ENCODE assay signal across 8 cellular contexts in the genomic region with DNA sequence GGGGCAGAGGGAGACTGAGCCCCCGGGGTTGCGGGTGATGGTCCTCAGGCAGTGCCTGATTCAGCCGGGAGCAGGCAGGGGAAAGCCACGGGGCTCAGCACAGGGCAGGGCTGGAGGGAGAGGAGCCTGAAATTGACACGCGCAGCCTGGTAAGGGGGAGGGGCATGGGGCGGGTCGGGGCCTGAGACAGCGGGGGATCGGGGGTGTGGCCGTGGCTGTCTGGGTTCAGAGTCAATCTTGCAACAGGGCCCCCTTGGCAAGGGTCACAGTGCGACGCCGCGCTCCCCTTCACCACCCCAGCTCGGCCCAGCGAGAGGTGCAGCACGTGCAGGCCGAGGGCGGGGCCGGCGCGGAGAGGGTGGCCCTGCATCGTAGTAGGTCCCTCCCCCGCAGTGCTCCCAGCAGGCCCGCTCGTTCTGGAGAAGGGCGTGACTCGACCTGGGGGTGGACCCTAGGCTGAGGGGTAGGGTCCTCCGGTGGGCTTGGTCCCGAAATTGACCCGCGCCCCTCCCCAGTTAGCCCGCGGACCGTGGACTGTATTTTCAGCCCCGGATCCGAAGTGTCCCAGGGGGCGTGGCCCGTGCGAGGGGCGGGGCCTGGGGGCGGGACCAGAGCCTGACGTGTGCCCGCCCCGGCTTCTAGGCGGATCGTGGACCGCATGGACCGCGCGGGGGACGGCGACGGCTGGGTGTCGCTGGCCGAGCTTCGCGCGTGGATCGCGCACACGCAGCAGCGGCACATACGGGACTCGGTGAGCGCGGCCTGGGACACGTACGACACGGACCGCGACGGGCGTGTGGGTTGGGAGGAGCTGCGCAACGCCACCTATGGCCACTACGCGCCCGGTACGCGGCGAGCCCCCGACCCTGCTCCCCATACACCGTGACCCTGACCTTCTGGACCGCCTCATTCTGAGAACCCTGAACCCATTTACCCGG. TPM values are rescaled to one million over a fixed set of nuclear protein-coding genes. Genes with fewer than 3 reads are reported as not detected.
A peak's percentile ranks its signal among the peaks of the same experiment; 100 is the strongest.
DNase-seq lines count a peak whose midpoint lies in the region; ATAC-seq and TF ChIP-seq lines count a peak whose summit lies in the region.

No MANE protein-coding gene starts in this region.

- H3K36me3 ChIP-seq in testis (ENCODE audit: low read depth, missing control alignments), result no peaks in the 10 kb centered on the region

- peak overlapping the region in 1 of 2 donors; percentile 5 for H3K27ac ChIP-seq in testis

- H3K4me3 Mint-ChIP-seq in activated T-helper 1 cell treated with anti-CD3 and anti-CD28 coated beads, Interleukin-12 subunit alpha, Interleukin-12 subunit beta, Interleukin-2, Interleukin-4 antibody, amounts not matched to agents 30 ng/mL and 10 ng/mL and 1 ng/mL, durations not matched to agents 14 hours and 24 hours and 36 hours, result peak overlapping the region; percentile 86

- H3K4me1 ChIP-seq in testis, result peaks cover 7% of the 10 kb centered on the region

- no peaks in the 10 kb centered on the region for H3K36me3 Mint-ChIP-seq in activated T-helper 1 cell treated with anti-CD3 and anti-CD28 coated beads, Interleukin-12 subunit alpha, Interleukin-12 subunit beta, Interleukin-2, Interleukin-4 antibody, amounts not matched to agents 30 ng/mL and 10 ng/mL and 1 ng/mL, durations not matched to agents 14 hours and 24 hours and 36 hours (ENCODE audit: low read depth)

- no peaks in the 10 kb centered on the region for H3K9me3 ChIP-seq in testis

- intact Hi-C loops in activated T-helper 1 cell treated with anti-CD3 and anti-CD28 coated beads, Interleukin-12 subunit alpha, Interleukin-12 subunit beta, Interleukin-2, Interleukin-4 antibody, amounts not matched to agents 30 ng/mL and 10 ng/mL and 1 ng/mL, durations not matched to agents 14 hours and 24 hours and 36 hours (cut with micrococcal nuclease), result loop anchor here (1.0 to 2.0 kb wide), 5 partner anchors 21 to 106 kb away; a partner anchor contains a TSS
- intact Hi-C loops in testis (cut with DNase I; ENCODE audit: low total_unique reads), result no loop called here

- H3K27me3 Mint-ChIP-seq in activated T-helper 1 cell treated with anti-CD3 and anti-CD28 coated beads, Interleukin-12 subunit alpha, Interleukin-12 subunit beta, Interleukin-2, Interleukin-4 antibody, amounts not matched to agents 30 ng/mL and 10 ng/mL and 1 ng/mL, durations not matched to agents 14 hours and 24 hours and 36 hours (ENCODE audit: insufficient read depth), result peaks cover 9% of the 10 kb centered on the region

- H3K9me3 Mint-ChIP-seq in activated T-helper 1 cell treated with anti-CD3 and anti-CD28 coated beads, Interleukin-12 subunit alpha, Interleukin-12 subunit beta, Interleukin-2, Interleukin-4 antibody, amounts not matched to agents 30 ng/mL and 10 ng/mL and 1 ng/mL, durations not matched to agents 14 hours and 24 hours and 36 hours, result no peaks in the 10 kb centered on the region

- peaks cover 21% of the 10 kb centered on the region for H3K4me1 Mint-ChIP-seq in activated T-helper 1 cell treated with anti-CD3 and anti-CD28 coated beads, Interleukin-12 subunit alpha, Interleukin-12 subunit beta, Interleukin-2, Interleukin-4 antibody, amounts not matched to agents 30 ng/mL and 10 ng/mL and 1 ng/mL, durations not matched to agents 14 hours and 24 hours and 36 hours (ENCODE audit: low read depth)

- H3K4me3 ChIP-seq in fibroblast of villous mesenchyme (ENCODE audit: low read depth, low read length) (peak overlapping the region; percentile 58), testis (peak overlapping the region; percentile 51 to 66)

- DNase-seq in NCI-H524 (lab: John Stamatoyannopoulos, UW) (peak; percentile 54 to 65), NCI-H524 treated with DMSO at 0.1 percent for 48 hours (lab: John Stamatoyannopoulos, UW) (no peak), OCI-M1 (lab: John Stamatoyannopoulos, UW) (peak; percentile 92), fibroblast of villous mesenchyme (ENCODE audit: low read depth) (peak; percentile 44), nucleus accumbens (lab: John Stamatoyannopoulos, UW) (peak in 42 of 56 donors; percentile 19 to 91 (median 58)), testis (peak; percentile 79)
- peak; percentile 79 for DNase-seq in activated T-helper 1 cell treated with anti-CD3 and anti-CD28 coated beads, Interleukin-12 subunit alpha, Interleukin-12 subunit beta, Interleukin-2, Interleukin-4 antibody, amounts not matched to agents 30 ng/mL and 10 ng/mL and 1 ng/mL, durations not matched to agents 14 hours and 24 hours and 36 hours (ENCODE audit: low spot score)

- TF ChIP-seq POLR2A in testis (IDR thresholded peaks at IDR 0.05), result no peak

- ATAC-seq in HG03135 (IDR thresholded peaks at IDR 0.05; ENCODE audit: unreplicated experiment), result peak; percentile 65

- peak overlapping the region; percentile 85 for H3K27ac Mint-ChIP-seq in activated T-helper 1 cell treated with anti-CD3 and anti-CD28 coated beads, Interleukin-12 subunit alpha, Interleukin-12 subunit beta, Interleukin-2, Interleukin-4 antibody, amounts not matched to agents 30 ng/mL and 10 ng/mL and 1 ng/mL, durations not matched to agents 14 hours and 24 hours and 36 hours

- no peaks in the 10 kb centered on the region for H3K27me3 ChIP-seq in testis

- peak; percentile 8 for TF ChIP-seq CTCF in fibroblast of villous mesenchyme (IDR thresholded peaks at IDR 0.05; ENCODE audit: insufficient read depth, low read depth, low read length)
- TF ChIP-seq CTCF in testis (IDR thresholded peaks at IDR 0.05), result peak in 1 of 3 experiments; percentile 18

- 4 to 6% methylated on average over 24 to 82 of the region's 87 CpGs for WGBS in testis, 2 donors

RNA-seq across cellular contexts. Expression of a gene that starts 6.0 kb away (rescaled TPM):
- total RNA-seq in activated T-helper 1 cell treated with anti-CD3 and anti-CD28 coated beads, Interleukin-12 subunit alpha, Interleukin-12 subunit beta, Interleukin-2, Interleukin-4 antibody, amounts not matched to agents 30 ng/mL and 10 ng/mL and 1 ng/mL, durations not matched to agents 14 hours and 24 hours and 36 hours, result 2.0 and 2.1 TPM in 2 replicates
- total RNA-seq in fibroblast of villous mesenchyme (115 and 162 TPM in 2 replicates), testis (10 to 100 TPM; 19.9 TPM)
- polyA plus RNA-seq in testis (ENCODE audit: insufficient read depth, low read depth, low replicate concordance), result 42.1 TPM

RNA-seq across cellular contexts. Expression of a gene that starts 21.4 kb away (rescaled TPM):
- 0.88 and 1.1 TPM in 2 replicates for total RNA-seq in activated T-helper 1 cell treated with anti-CD3 and anti-CD28 coated beads, Interleukin-12 subunit alpha, Interleukin-12 subunit beta, Interleukin-2, Interleukin-4 antibody, amounts not matched to agents 30 ng/mL and 10 ng/mL and 1 ng/mL, durations not matched to agents 14 hours and 24 hours and 36 hours
- total RNA-seq in fibroblast of villous mesenchyme (39.7 and 44.8 TPM in 2 replicates), testis (10 to 100 TPM; 52.8 to 76.9 TPM)
- 130 TPM for polyA plus RNA-seq in testis (ENCODE audit: insufficient read depth, low read depth, low replicate concordance)

RNA-seq across cellular contexts. Expression of a gene that starts 37.6 kb away (rescaled TPM):
- total RNA-seq in activated T-helper 1 cell treated with anti-CD3 and anti-CD28 coated beads, Interleukin-12 subunit alpha, Interleukin-12 subunit beta, Interleukin-2, Interleukin-4 antibody, amounts not matched to agents 30 ng/mL and 10 ng/mL and 1 ng/mL, durations not matched to agents 14 hours and 24 hours and 36 hours, result 1,890 and 1,927 TPM in 2 replicates
- 1,679 and 1,912 TPM in 2 replicates for total RNA-seq in fibroblast of villous mesenchyme
- 1,000 to 10,000 TPM; 1,958 to 3,437 TPM for total RNA-seq in testis
- 2,108 TPM for polyA plus RNA-seq in testis (ENCODE audit: insufficient read depth, low read depth, low replicate concordance)

RNA-seq across cellular contexts. Expression of a gene that starts 46.4 kb away (rescaled TPM):
- 2,876 and 2,988 TPM in 2 replicates for total RNA-seq in activated T-helper 1 cell treated with anti-CD3 and anti-CD28 coated beads, Interleukin-12 subunit alpha, Interleukin-12 subunit beta, Interleukin-2, Interleukin-4 antibody, amounts not matched to agents 30 ng/mL and 10 ng/mL and 1 ng/mL, durations not matched to agents 14 hours and 24 hours and 36 hours
- total RNA-seq in fibroblast of villous mesenchyme (1,887 and 2,774 TPM in 2 replicates), testis (1,000 to 10,000 TPM; 1,063 to 1,721 TPM)
- polyA plus RNA-seq in testis (ENCODE audit: insufficient read depth, low read depth, low replicate concordance), result 1,193 TPM

RNA-seq across cellular contexts. Expression of a gene that starts 46.5 kb away (rescaled TPM):
- 72.1 and 77.5 TPM in 2 replicates for total RNA-seq in activated T-helper 1 cell treated with anti-CD3 and anti-CD28 coated beads, Interleukin-12 subunit alpha, Interleukin-12 subunit beta, Interleukin-2, Interleukin-4 antibody, amounts not matched to agents 30 ng/mL and 10 ng/mL and 1 ng/mL, durations not matched to agents 14 hours and 24 hours and 36 hours
- total RNA-seq in fibroblast of villous mesenchyme, result 76.9 and 101 TPM in 2 replicates
- total RNA-seq in testis, result 100 to 1,000 TPM; 145 to 151 TPM
- 241 TPM for polyA plus RNA-seq in testis (ENCODE audit: insufficient read depth, low read depth, low replicate concordance)

Comparison
In these comparisons a context has a peak if more than half of its experiments do, and no peak if none do; other contexts are left out.
1. RNA of a gene that starts 21.4 kb away (total RNA-seq): 52.8 to 76.9 TPM in testis and 39.7 to 44.8 TPM in fibroblast of villous mesenchyme; 0.88 to 1.1 TPM in activated T-helper 1 cell treated with anti-CD3 and anti-CD28 coated beads, Interleukin-12 subunit alpha, Interleukin-12 subunit beta, Interleukin-2, Interleukin-4 antibody, amounts not matched to agents 30 ng/mL and 10 ng/mL and 1 ng/mL, durations not matched to agents 14 hours and 24 hours and 36 hours; every median in the first group is over 10 times any median in the second.